Comparison of ENCODE assay signal across 10 cellular contexts in genomic region chr18:55510809-55511208, GRCh38.
DNase-seq lines count a peak whose midpoint lies in the region; ATAC-seq and TF ChIP-seq lines count a peak whose summit lies in the region.
"Had no signal": no experiment of that assay in that cellular context is flagged by ENCODE, and none has a peak within 500 bp of the region (broad histone marks: within the 10 kb centered on the region; RNA-seq: fewer than 3 reads in every experiment).

No MANE protein-coding gene starts in this region.

- H2BK5ac ChIP-seq in mesenchymal stem cell (ENCODE audit: low read depth, low read length, poor library complexity, severe bottlenecking) = no peak overlapping the region

- H3K4me1 ChIP-seq in colonic mucosa = no peaks in the 10 kb centered on the region
- H3K4me1 ChIP-seq in mesenchymal stem cell (ENCODE audit: control insufficient read depth, insufficient read depth, low read depth, low read length) = peaks cover 2% of the 10 kb centered on the region

- H4K91ac ChIP-seq in mesenchymal stem cell (ENCODE audit: low read length) = no peak overlapping the region

- no peak overlapping the region for H2BK12ac ChIP-seq in mesenchymal stem cell (ENCODE audit: low read length in 2 of 2)

- H3K9me3 ChIP-seq in colonic mucosa (no peaks in the 10 kb centered on the region), mesenchymal stem cell (ENCODE audit: control insufficient read depth, low read length) (no peaks in the 10 kb centered on the region)
- H3K9me3 ChIP-seq: neutrophil had no signal

- H2AK5ac ChIP-seq in mesenchymal stem cell (ENCODE audit: low read length, severe bottlenecking) = no peak overlapping the region

- peaks cover 13% of the 10 kb centered on the region for H3K79me1 ChIP-seq in mesenchymal stem cell (replicated peaks; ENCODE audit: low read length, poor library complexity, severe bottlenecking)

- H2BK120ac ChIP-seq in mesenchymal stem cell (ENCODE audit: low read depth, low read length) = no peak overlapping the region

- H2AFZ ChIP-seq in mesenchymal stem cell (ENCODE audit: low read depth, low read length) = no peak overlapping the region

- no peak overlapping the region for H3K14ac ChIP-seq in mesenchymal stem cell (ENCODE audit: low read length in 2 of 2)

- no peaks in the 10 kb centered on the region for H3K27me3 Mint-ChIP-seq in stimulated activated naive CD8-positive, alpha-beta T cell treated with anti-CD3 and anti-CD28 coated beads, Interleukin-15, Interleukin-2, amounts not matched to agents 100 ng/mL and 50 ng/mL, for 24 hours
- no peaks in the 10 kb centered on the region for H3K27me3 Mint-ChIP-seq in stimulated activated naive CD8-positive, alpha-beta T cell treated with anti-CD3 and anti-CD28 coated beads, Interleukin-15, amount 100 ng/mL, for 72 hours
- H3K27me3 Mint-ChIP-seq: activated CD4-positive, alpha-beta T cell treated with anti-CD3 and anti-CD28 coated beads for 36 hours had no signal

- H3K4ac ChIP-seq in mesenchymal stem cell (ENCODE audit: low read depth in 1 of 2, low read length in 2 of 2) = peak overlapping the region in 1 of 2 experiments; percentile 88

- H3K4me3 ChIP-seq in colonic mucosa (no peak overlapping the region), mesenchymal stem cell (ENCODE audit: insufficient read depth in 1 of 2, low read depth in 1 of 2, low read length in 2 of 2) (peak overlapping the region in 1 of 2 experiments; percentile 64)

- H3K23ac ChIP-seq in mesenchymal stem cell (ENCODE audit: low read length in 2 of 2) = no peak overlapping the region

- 0% methylated on average over 1 of the region's 5 CpGs for WGBS in mesenchymal stem cell

- H3K27ac ChIP-seq in colonic mucosa (peak overlapping the region; percentile 54), mesenchymal stem cell (ENCODE audit: low read length, poor library complexity, severe bottlenecking) (peak overlapping the region; percentile 65)
- H3K27ac ChIP-seq: neutrophil had no signal

- peaks cover 24% of the 10 kb centered on the region for H3K4me1 Mint-ChIP-seq in stimulated activated naive CD8-positive, alpha-beta T cell treated with anti-CD3 and anti-CD28 coated beads, Interleukin-15, Interleukin-2, amounts not matched to agents 100 ng/mL and 50 ng/mL, for 24 hours (ENCODE audit: low read depth)
- peaks cover 12% of the 10 kb centered on the region for H3K4me1 Mint-ChIP-seq in stimulated activated naive CD8-positive, alpha-beta T cell treated with anti-CD3 and anti-CD28 coated beads, Interleukin-15, amount 100 ng/mL, for 72 hours

- no peak for TF ChIP-seq CTCF in colonic mucosa (IDR thresholded peaks at IDR 0.05)

- H3K36me3 Mint-ChIP-seq in stimulated activated naive CD8-positive, alpha-beta T cell treated with anti-CD3 and anti-CD28 coated beads, Interleukin-15, Interleukin-2, amounts not matched to agents 100 ng/mL and 50 ng/mL, for 24 hours (ENCODE audit: low read depth) = no peaks in the 10 kb centered on the region

- no peak overlapping the region for H2BK15ac ChIP-seq in mesenchymal stem cell (ENCODE audit: low read depth, poor library complexity, severe bottlenecking)

- peak overlapping the region; percentile 51 for H3K4me3 Mint-ChIP-seq in stimulated activated naive CD8-positive, alpha-beta T cell treated with anti-CD3 and anti-CD28 coated beads, Interleukin-15, Interleukin-2, amounts not matched to agents 100 ng/mL and 50 ng/mL, for 24 hours
- no peak overlapping the region for H3K4me3 Mint-ChIP-seq in stimulated activated naive CD8-positive, alpha-beta T cell treated with anti-CD3 and anti-CD28 coated beads, Interleukin-15, amount 100 ng/mL, for 72 hours
- H3K4me3 Mint-ChIP-seq: activated CD4-positive, alpha-beta T cell treated with anti-CD3 and anti-CD28 coated beads for 36 hours had no signal

- no peaks in the 10 kb centered on the region for H3K27me3 ChIP-seq in colonic mucosa
- no peaks in the 10 kb centered on the region for H3K27me3 ChIP-seq in mesenchymal stem cell (ENCODE audit: control insufficient read depth in 1 of 2, insufficient read depth in 1 of 2, low read length in 2 of 2)
- H3K27me3 ChIP-seq: neutrophil had no signal

- intact Hi-C loops in colonic mucosa (cut with DNase I) = no loop called here

- H3K27ac Mint-ChIP-seq in stimulated activated naive CD8-positive, alpha-beta T cell treated with anti-CD3 and anti-CD28 coated beads, Interleukin-15, Interleukin-2, amounts not matched to agents 100 ng/mL and 50 ng/mL, for 24 hours = no peak overlapping the region
- H3K27ac Mint-ChIP-seq in stimulated activated naive CD8-positive, alpha-beta T cell treated with anti-CD3 and anti-CD28 coated beads, Interleukin-15, amount 100 ng/mL, for 72 hours = no peak overlapping the region
- H3K27ac Mint-ChIP-seq: activated CD4-positive, alpha-beta T cell treated with anti-CD3 and anti-CD28 coated beads for 36 hours had no signal

- no peak for ATAC-seq in stimulated activated naive CD8-positive, alpha-beta T cell treated with anti-CD3 and anti-CD28 coated beads, Interleukin-15, amount 100 ng/mL, for 72 hours
- ATAC-seq in GM18517 (IDR thresholded peaks at IDR 0.05; ENCODE audit: unreplicated experiment) = no peak

- H3K36me3 ChIP-seq in colonic mucosa = no peaks in the 10 kb centered on the region
- peaks cover 0 to 3% of the 10 kb centered on the region in 2 experiments for H3K36me3 ChIP-seq in mesenchymal stem cell (ENCODE audit: control insufficient read depth in 1 of 2, insufficient read depth in 2 of 2, low read depth in 1 of 2, low read length in 2 of 2)
- H3K36me3 ChIP-seq: neutrophil had no signal

- H3K18ac ChIP-seq in mesenchymal stem cell (ENCODE audit: low read depth in 1 of 2, low read length in 2 of 2) = no peak overlapping the region

- no peak overlapping the region for H3K9ac ChIP-seq in colonic mucosa (ENCODE audit: low read depth in 2 of 2, low read length in 2 of 2)
- peak overlapping the region; percentile 93 for H3K9ac ChIP-seq in mesenchymal stem cell (ENCODE audit: low read length)

- no peak overlapping the region for H3K4me2 ChIP-seq in mesenchymal stem cell (ENCODE audit: low read length, poor library complexity, severe bottlenecking)

- peaks cover 3% of the 10 kb centered on the region for H3K9me3 Mint-ChIP-seq in stimulated activated naive CD8-positive, alpha-beta T cell treated with anti-CD3 and anti-CD28 coated beads, Interleukin-15, Interleukin-2, amounts not matched to agents 100 ng/mL and 50 ng/mL, for 24 hours
- H3K9me3 Mint-ChIP-seq in stimulated activated naive CD8-positive, alpha-beta T cell treated with anti-CD3 and anti-CD28 coated beads, Interleukin-15, amount 100 ng/mL, for 72 hours = no peaks in the 10 kb centered on the region

- no peak for DNase-seq in stimulated activated naive CD8-positive, alpha-beta T cell treated with anti-CD3 and anti-CD28 coated beads, Interleukin-15, amount 100 ng/mL, for 72 hours
- DNase-seq in colonic mucosa (no peak), mesenchymal stem cell (peak; percentile 90), ecto neural progenitor cell (ENCODE audit: low spot score) (no peak), amniotic stem cell (lab: John Stamatoyannopoulos, UW) (no peak), activated gamma-delta T cell (lab: John Stamatoyannopoulos, UW) (no peak)
- DNase-seq: activated CD4-positive, alpha-beta T cell treated with anti-CD3 and anti-CD28 coated beads for 36 hours had no signal

- H4K8ac ChIP-seq in mesenchymal stem cell (ENCODE audit: low read length) = peak overlapping the region; percentile 90
